ENCODE assay signal across 8 cellular contexts in genomic region chr20:49045440-49046086, GRCh38. TPM values are rescaled to one million over a fixed set of nuclear protein-coding genes. Genes with fewer than 3 reads are reported as not detected.
DNase-seq lines count a peak whose midpoint lies in the region; ATAC-seq and TF ChIP-seq lines count a peak whose summit lies in the region.

No MANE protein-coding gene starts in this region.

- 12 to 15% methylated on average over 9 to 10 of the region's 12 CpGs for WGBS in esophagus squamous epithelium, 2 donors

- H3K4me2 ChIP-seq in neural cell (ENCODE audit: low read length) = peak overlapping the region; percentile 67

- no peak for TF ChIP-seq RAD21 in neural cell (conservative IDR thresholded peaks at IDR 0.05)

- peaks cover 39% of the 10 kb centered on the region for H3K79me2 ChIP-seq in neural cell (replicated peaks; ENCODE audit: insufficient read depth, low read length)

- peaks cover 31% of the 10 kb centered on the region for H3K4me1 Mint-ChIP-seq in CD8-positive, alpha-beta T cell (ENCODE audit: low read depth)
- peaks cover 22% of the 10 kb centered on the region for H3K4me1 Mint-ChIP-seq in T-helper 2 cell treated with Interferon-gamma antibody and Interleukin-4, amounts not matched to agents 5 μg/mL and 100 μg/mL, for 36 hours (ENCODE audit: low read depth)

- no peaks in the 10 kb centered on the region for H3K9me3 Mint-ChIP-seq in CD8-positive, alpha-beta T cell
- H3K9me3 Mint-ChIP-seq in T-helper 2 cell treated with Interferon-gamma antibody and Interleukin-4, amounts not matched to agents 5 μg/mL and 100 μg/mL, for 36 hours = no peaks in the 10 kb centered on the region

- no peaks in the 10 kb centered on the region for H3K27me3 ChIP-seq in CD8-positive, alpha-beta T cell (ENCODE audit: insufficient read depth, low read length)
- H3K27me3 ChIP-seq in esophagus squamous epithelium (no peaks in the 10 kb centered on the region), neural cell (ENCODE audit: insufficient read depth, low read depth, low read length) (no peaks in the 10 kb centered on the region)

- intact Hi-C loops in CD8-positive, alpha-beta T cell (cut with DNase I, micrococcal nuclease) = loop anchor here (1.0 to 10.0 kb wide), 9 partner anchors 123 to 1691 kb away; partner anchors contain the start of genes ARFGEF2 (in 2 of the 2), DDX27 (in 2 of the 2), SLC9A8 (in 2 of the 2) and STAU1 (in 2 of the 2)
- intact Hi-C loops in esophagus squamous epithelium (cut with DNase I) = no loop called here

- CTCF ChIA-PET in CD8-positive, alpha-beta T cell (lab: Charles Lee) = interaction anchor here (1.0 kb wide), 1 partner anchor 172 kb away, joined by 6 read pairs; no protein-coding TSS in a partner anchor

- peak in 3 of 7 experiments; percentile 9 to 24 (median 13) for DNase-seq in CD8-positive, alpha-beta T cell
- DNase-seq in HFF-Myc (ENCODE audit: extremely low read depth, low read depth) (no peak), esophagus squamous epithelium (lab: John Stamatoyannopoulos, UW) (no peak), NCI-H1048 (lab: John Stamatoyannopoulos, UW) (no peak), GM13976 (ENCODE audit: low spot score) (no peak)
- DNase-seq in T-helper 2 cell treated with Interferon-gamma antibody and Interleukin-4, amounts not matched to agents 5 μg/mL and 100 μg/mL, for 36 hours (ENCODE audit: low spot score) = no peak

- in situ Hi-C loops in GM13976 (cut with MboI; ENCODE audit: low sequenced_read_pairs, unreplicated experiment) = no loop called here

- TF ChIP-seq CTCF in CD8-positive, alpha-beta T cell (IDR thresholded peaks at IDR 0.05) = no peak
- no peak for TF ChIP-seq CTCF in HFF-Myc (IDR thresholded peaks at IDR 0.05; ENCODE audit: low read depth, low read length, missing control alignments)
- TF ChIP-seq CTCF in esophagus squamous epithelium (IDR thresholded peaks at IDR 0.05) = no peak
- TF ChIP-seq CTCF in neural cell (IDR thresholded peaks at IDR 0.05; ENCODE audit: poor library complexity, severe bottlenecking) = no peak
- no peak for TF ChIP-seq CTCF in GM13976 (IDR thresholded peaks at IDR 0.05; ENCODE audit: borderline replicate concordance, control extremely low read depth, extremely low read depth, insufficient read depth, missing control alignments)

- peak overlapping the region; percentile 96 for H3K4me3 ChIP-seq in CD8-positive, alpha-beta T cell (ENCODE audit: low read depth, low read length)
- H3K4me3 ChIP-seq in HFF-Myc (replicated peaks; ENCODE audit: low read depth, low read length) (peak overlapping the region; percentile 90), esophagus squamous epithelium (peak overlapping the region; percentile 76 to 99 (median 97)), neural cell (ENCODE audit: low read length) (peak overlapping the region; percentile 90)

- H3K36me3 ChIP-seq in CD8-positive, alpha-beta T cell (ENCODE audit: insufficient read depth, low read length) = no peaks in the 10 kb centered on the region
- H3K36me3 ChIP-seq in esophagus squamous epithelium (no peaks in the 10 kb centered on the region), neural cell (ENCODE audit: insufficient read depth, low read length) (no peaks in the 10 kb centered on the region)

- H2AFZ ChIP-seq in neural cell (ENCODE audit: low read depth, low read length) = peak overlapping the region; percentile 73

- H3K4me1 ChIP-seq in CD8-positive, alpha-beta T cell (ENCODE audit: insufficient read depth, low read length) = peaks cover 27% of the 10 kb centered on the region
- H3K4me1 ChIP-seq in esophagus squamous epithelium = peaks cover 0 to 49% (median 19%) of the 10 kb centered on the region in 3 donors

- H3K4me3 Mint-ChIP-seq in CD8-positive, alpha-beta T cell = peak overlapping the region; percentile 98
- peak overlapping the region; percentile 97 for H3K4me3 Mint-ChIP-seq in T-helper 2 cell treated with Interferon-gamma antibody and Interleukin-4, amounts not matched to agents 5 μg/mL and 100 μg/mL, for 36 hours

- POLR2A ChIA-PET in CD8-positive, alpha-beta T cell (lab: Charles Lee) = interaction anchor here (0.6 to 3.0 kb wide), 5 partner anchors 8 to 1465 kb away, joined by 3 to 12 read pairs (median 7); partner anchors contain the start of genes DDX27 and ZNFX1

- TF ChIP-seq POLR2A in esophagus squamous epithelium (IDR thresholded peaks at IDR 0.05) = no peak

- H3K27ac Mint-ChIP-seq in CD8-positive, alpha-beta T cell = peak overlapping the region; percentile 97
- H3K27ac Mint-ChIP-seq in T-helper 2 cell treated with Interferon-gamma antibody and Interleukin-4, amounts not matched to agents 5 μg/mL and 100 μg/mL, for 36 hours = peak overlapping the region; percentile 99

- no peaks in the 10 kb centered on the region for H4K20me1 ChIP-seq in neural cell (ENCODE audit: insufficient read depth)

- peaks cover 16% of the 10 kb centered on the region for H3K36me3 Mint-ChIP-seq in CD8-positive, alpha-beta T cell
- peaks cover 26% of the 10 kb centered on the region for H3K36me3 Mint-ChIP-seq in T-helper 2 cell treated with Interferon-gamma antibody and Interleukin-4, amounts not matched to agents 5 μg/mL and 100 μg/mL, for 36 hours (ENCODE audit: low read depth)

- H3K27me3 Mint-ChIP-seq in CD8-positive, alpha-beta T cell (ENCODE audit: low read depth) = no peaks in the 10 kb centered on the region
- H3K27me3 Mint-ChIP-seq in T-helper 2 cell treated with Interferon-gamma antibody and Interleukin-4, amounts not matched to agents 5 μg/mL and 100 μg/mL, for 36 hours (ENCODE audit: low read depth) = no peaks in the 10 kb centered on the region

- H3K9me3 ChIP-seq in CD8-positive, alpha-beta T cell (ENCODE audit: low read length) = no peaks in the 10 kb centered on the region
- H3K9me3 ChIP-seq in esophagus squamous epithelium (no peaks in the 10 kb centered on the region), neural cell (ENCODE audit: low read length) (no peaks in the 10 kb centered on the region)

- H3K9me2 ChIP-seq in neural cell (ENCODE audit: insufficient read depth, low read length) = no peaks in the 10 kb centered on the region

- H3F3A ChIP-seq in neural cell (ENCODE audit: insufficient read depth, low read length, poor library complexity, severe bottlenecking) = peaks cover 4% of the 10 kb centered on the region

- ATAC-seq in CD8-positive, alpha-beta T cell = no peak
- no peak for ATAC-seq in HG03159 (IDR thresholded peaks at IDR 0.05; ENCODE audit: unreplicated experiment)

- TF ChIP-seq EP300 in neural cell (conservative IDR thresholded peaks at IDR 0.05; ENCODE audit: poor library complexity, severe bottlenecking) = no peak

- peak overlapping the region; percentile 85 for H3K27ac ChIP-seq in CD8-positive, alpha-beta T cell (ENCODE audit: low read depth, low read length)
- peak overlapping the region; percentile 95 to 99 (median 99) for H3K27ac ChIP-seq in esophagus squamous epithelium
- H3K27ac ChIP-seq in neural cell (ENCODE audit: low read length) = peak overlapping the region; percentile 91

- H3K9ac ChIP-seq in neural cell (ENCODE audit: low read length) = peak overlapping the region; percentile 96

TF ChIP-seq in neural cell, 6 proteins besides CTCF, POLR2A, EP300 and RAD21:
- TF ChIP-seq REST (IDR thresholded peaks at IDR 0.05; ENCODE audit: borderline replicate concordance) (no peak), POLR2AphosphoS5 (IDR thresholded peaks at IDR 0.05) (no peak), EZH2 (IDR thresholded peaks at IDR 0.05; ENCODE audit: borderline replicate concordance, insufficient read depth, low read length, poor library complexity, severe bottlenecking) (no peak), TAF1 (IDR thresholded peaks at IDR 0.05; ENCODE audit: low read depth) (no peak), MXI1 (conservative IDR thresholded peaks at IDR 0.05; ENCODE audit: poor library complexity, severe bottlenecking) (no peak), SMC3 (conservative IDR thresholded peaks at IDR 0.05; ENCODE audit: poor library complexity) (no peak)

RNA-seq across cellular contexts. Expression of gene CSE1L, which starts 0.5 kb away (rescaled TPM):
- 10 to 100 TPM; 31.8 to 33.4 TPM for total RNA-seq in CD8-positive, alpha-beta T cell
- total RNA-seq in esophagus squamous epithelium = 10 to 100 TPM; 32.8 to 88.9 (median 70.1) TPM
- 74.2 and 74.7 TPM in 2 replicates for polyA plus RNA-seq in neural cell
- polyA minus RNA-seq in neural cell = 152 and 160 TPM in 2 replicates
